ENCODE assay signal across 7 cellular contexts in the genomic region with DNA sequence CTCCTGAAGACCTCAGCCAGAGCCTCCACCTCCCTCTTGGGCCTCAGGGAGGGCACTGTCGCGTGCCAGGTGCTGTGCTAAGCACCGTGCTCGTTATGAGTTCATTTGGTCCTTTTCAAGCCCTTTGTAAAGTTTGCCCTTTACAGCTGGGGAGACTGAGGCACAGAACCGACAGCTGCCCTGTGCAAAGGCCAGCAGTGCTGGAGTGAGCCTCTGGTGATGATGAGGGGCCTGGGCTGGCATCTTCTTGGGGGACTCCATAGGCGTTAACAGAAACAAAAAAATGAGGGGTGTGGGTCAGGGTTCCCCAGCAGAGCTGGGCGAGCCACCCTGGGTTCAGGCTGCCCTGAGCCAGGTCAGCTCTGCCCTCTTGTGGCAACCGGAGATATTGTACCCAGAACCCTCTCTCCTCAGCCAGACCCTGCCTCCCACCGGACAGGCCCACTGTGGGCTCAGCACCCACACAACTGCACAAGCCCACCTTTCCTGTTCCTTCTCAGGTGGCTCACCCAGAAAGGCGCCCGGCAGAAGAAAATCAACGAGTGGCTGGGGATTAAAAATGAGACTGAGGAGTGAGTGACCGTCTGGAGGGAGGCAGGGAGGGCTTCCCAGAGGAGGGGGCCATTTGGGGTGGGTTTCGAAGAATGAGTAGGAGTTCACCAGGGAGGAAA. TPM values are rescaled to one million over a fixed set of nuclear protein-coding genes. Genes with fewer than 3 reads are reported as not detected.
A peak's percentile ranks its signal among the peaks of the same experiment; 100 is the strongest.
DNase-seq lines count a peak whose midpoint lies in the region; ATAC-seq and TF ChIP-seq lines count a peak whose summit lies in the region.

No MANE protein-coding gene starts in this region.

- in situ Hi-C loops in KBM-7 (cut with MboI; ENCODE audit: low pct_unique_long_range_greater_than_20kb, low sequenced_read_pairs), result no loop called here

- peaks cover 55% of the 10 kb centered on the region for H3K4me1 Mint-ChIP-seq in dendritic cell treated with granulocyte-macrophage colony-stimulating factor and Interleukin-4, amounts not matched to agents 40 ng/mL and 50 ng/mL, for 4 days (ENCODE audit: low read depth)
- H3K4me1 Mint-ChIP-seq in naive B cell, result peaks cover 42 to 60% (median 52%) of the 10 kb centered on the region in 3 donors

- peaks cover 72% of the 10 kb centered on the region for H3K36me3 Mint-ChIP-seq in dendritic cell treated with granulocyte-macrophage colony-stimulating factor and Interleukin-4, amounts not matched to agents 40 ng/mL and 50 ng/mL, for 4 days (ENCODE audit: low read depth)
- peaks cover 3 to 10% of the 10 kb centered on the region in 2 donors for H3K36me3 Mint-ChIP-seq in naive B cell

- intact Hi-C loops in dendritic cell treated with granulocyte-macrophage colony-stimulating factor and Interleukin-4, amounts not matched to agents 40 ng/mL and 50 ng/mL, for 4 days (cut with micrococcal nuclease), result loop anchor here (5.0 kb wide), 1 partner anchor 56 kb away; no protein-coding TSS in a partner anchor

- H3K9me3 Mint-ChIP-seq in dendritic cell treated with granulocyte-macrophage colony-stimulating factor and Interleukin-4, amounts not matched to agents 40 ng/mL and 50 ng/mL, for 4 days, result no peaks in the 10 kb centered on the region
- no peaks in the 10 kb centered on the region for H3K9me3 Mint-ChIP-seq in naive B cell

- peak overlapping the region; percentile 99 for H3K27ac Mint-ChIP-seq in dendritic cell treated with granulocyte-macrophage colony-stimulating factor and Interleukin-4, amounts not matched to agents 40 ng/mL and 50 ng/mL, for 4 days
- H3K27ac Mint-ChIP-seq in naive B cell, result peak overlapping the region; percentile 66 to 100 (median 96)

- no peaks in the 10 kb centered on the region for H3K27me3 Mint-ChIP-seq in dendritic cell treated with granulocyte-macrophage colony-stimulating factor and Interleukin-4, amounts not matched to agents 40 ng/mL and 50 ng/mL, for 4 days
- no peaks in the 10 kb centered on the region for H3K27me3 Mint-ChIP-seq in naive B cell

- peak; percentile 93 for DNase-seq in GM10266 (ENCODE audit: extremely low spot score)
- DNase-seq in KBM-7, result peak; percentile 56
- DNase-seq in activated CD4-positive, alpha-beta T cell treated with anti-CD3 and anti-CD28 coated beads for 1 hour, result peak; percentile 44
- DNase-seq in naive B cell, result peak; percentile 61

- ATAC-seq in naive B cell (ENCODE audit: low read depth in 2 of 2) (peak; percentile 23 to 38), GM19397 (IDR thresholded peaks at IDR 0.05; ENCODE audit: unreplicated experiment) (no peak), HG02981 (IDR thresholded peaks at IDR 0.05; ENCODE audit: unreplicated experiment) (no peak)

- H3K4me3 Mint-ChIP-seq in dendritic cell treated with granulocyte-macrophage colony-stimulating factor and Interleukin-4, amounts not matched to agents 40 ng/mL and 50 ng/mL, for 4 days, result peak overlapping the region; percentile 34
- H3K4me3 Mint-ChIP-seq in naive B cell, result peak overlapping the region; percentile 54 to 94 (median 70)

- peak; percentile 84 for TF ChIP-seq CTCF in GM10266 (IDR thresholded peaks at IDR 0.05; ENCODE audit: control insufficient read depth, insufficient read depth, low read depth, missing control alignments)

RNA-seq across cellular contexts. Expression of gene IFI30, which starts 5.5 kb away (rescaled TPM):
- 100 to 1,000 TPM; 107 to 293 (median 206) TPM for polyA plus RNA-seq in naive B cell (ENCODE audit: low read depth in 6 of 6)

RNA-seq across cellular contexts. Expression of gene PIK3R2, which starts 15.1 kb away (rescaled TPM):
- polyA plus RNA-seq in naive B cell (ENCODE audit: low read depth in 6 of 6), result 1 to 10 TPM; 1.2 to 5.7 (median 2.3) TPM

RNA-seq across cellular contexts. Expression of gene MPV17L2, which starts 24.9 kb away (rescaled TPM):
- 10 to 100 TPM in 3 of 6 donors, 1 to 10 TPM in 3; 1.8 to 12.0 (median 10.2) TPM for polyA plus RNA-seq in naive B cell (ENCODE audit: low read depth in 6 of 6)

RNA-seq across cellular contexts. Expression of gene RAB3A, which starts 35.7 kb away (rescaled TPM):
- polyA plus RNA-seq in naive B cell (ENCODE audit: low read depth in 6 of 6), result 1 to 10 TPM in 3 of 6 donors, under 1 TPM in 3; 0.21 to 2.8 (median 0.80) TPM

RNA-seq across cellular contexts. Expression of gene PDE4C, which starts 58.1 kb away (rescaled TPM):
- not detected for polyA plus RNA-seq in naive B cell (ENCODE audit: low read depth in 6 of 6)

Comparison
In these comparisons a context has a peak if more than half of its experiments do, and no peak if none do; other contexts are left out.
1. ATAC-seq: peak in naive B cell (2 of 2); none in GM19397 (single experiment) and HG02981 (single experiment).
2. Peak in every context shown above with its lines, with median percentiles within 50 percentile points of each other: DNase-seq.